ENCODE assay signal across 1 cellular context in the genomic region with DNA sequence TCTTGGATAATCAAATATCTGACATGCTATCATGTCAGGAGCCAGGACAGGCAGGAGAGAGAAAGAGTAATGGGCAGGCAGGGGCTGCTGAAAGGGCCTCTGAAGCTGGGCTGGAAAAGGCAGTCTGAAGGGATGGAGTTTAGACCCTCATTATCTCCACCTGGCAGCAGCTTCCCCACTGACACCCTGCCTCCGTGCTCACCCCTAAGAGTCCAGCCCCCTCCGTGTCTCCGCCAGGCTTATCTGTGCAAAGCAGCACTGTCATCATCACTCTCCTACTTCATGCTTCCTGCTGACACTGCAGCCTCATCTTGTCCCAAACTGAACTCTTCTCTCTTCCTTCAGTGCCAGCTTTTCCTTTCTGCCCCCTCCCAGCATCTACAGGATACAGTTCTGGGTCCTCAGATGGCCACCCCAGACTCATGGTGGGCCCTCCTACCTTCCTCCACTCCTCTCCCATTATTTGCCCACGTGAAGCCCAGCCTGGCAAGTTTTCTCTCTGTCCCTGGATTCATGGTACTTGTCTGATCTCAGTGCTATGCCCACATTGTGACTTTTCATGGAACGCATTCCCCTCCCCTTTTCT.
TF ChIP-seq lines count a peak whose summit lies in the region.

No MANE protein-coding gene starts in this region.

TF ChIP-seq in HCT116, 20 proteins besides CTCF, POLR2A, EP300 and RAD21 (continued from another document):
- TF ChIP-seq, protein P1, sequence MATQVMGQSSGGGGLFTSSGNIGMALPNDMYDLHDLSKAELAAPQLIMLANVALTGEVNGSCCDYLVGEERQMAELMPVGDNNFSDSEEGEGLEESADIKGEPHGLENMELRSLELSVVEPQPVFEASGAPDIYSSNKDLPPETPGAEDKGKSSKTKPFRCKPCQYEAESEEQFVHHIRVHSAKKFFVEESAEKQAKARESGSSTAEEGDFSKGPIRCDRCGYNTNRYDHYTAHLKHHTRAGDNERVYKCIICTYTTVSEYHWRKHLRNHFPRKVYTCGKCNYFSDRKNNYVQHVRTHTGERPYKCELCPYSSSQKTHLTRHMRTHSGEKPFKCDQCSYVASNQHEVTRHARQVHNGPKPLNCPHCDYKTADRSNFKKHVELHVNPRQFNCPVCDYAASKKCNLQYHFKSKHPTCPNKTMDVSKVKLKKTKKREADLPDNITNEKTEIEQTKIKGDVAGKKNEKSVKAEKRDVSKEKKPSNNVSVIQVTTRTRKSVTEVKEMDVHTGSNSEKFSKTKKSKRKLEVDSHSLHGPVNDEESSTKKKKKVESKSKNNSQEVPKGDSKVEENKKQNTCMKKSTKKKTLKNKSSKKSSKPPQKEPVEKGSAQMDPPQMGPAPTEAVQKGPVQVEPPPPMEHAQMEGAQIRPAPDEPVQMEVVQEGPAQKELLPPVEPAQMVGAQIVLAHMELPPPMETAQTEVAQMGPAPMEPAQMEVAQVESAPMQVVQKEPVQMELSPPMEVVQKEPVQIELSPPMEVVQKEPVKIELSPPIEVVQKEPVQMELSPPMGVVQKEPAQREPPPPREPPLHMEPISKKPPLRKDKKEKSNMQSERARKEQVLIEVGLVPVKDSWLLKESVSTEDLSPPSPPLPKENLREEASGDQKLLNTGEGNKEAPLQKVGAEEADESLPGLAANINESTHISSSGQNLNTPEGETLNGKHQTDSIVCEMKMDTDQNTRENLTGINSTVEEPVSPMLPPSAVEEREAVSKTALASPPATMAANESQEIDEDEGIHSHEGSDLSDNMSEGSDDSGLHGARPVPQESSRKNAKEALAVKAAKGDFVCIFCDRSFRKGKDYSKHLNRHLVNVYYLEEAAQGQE (IDR thresholded peaks at IDR 0.05; ENCODE audit: low read depth) = no peak
- TF ChIP-seq ZFX (IDR thresholded peaks at IDR 0.05) (no peak), ZNF274 (IDR thresholded peaks at IDR 0.05; ENCODE audit: low read depth, low read length) (no peak), SIN3A (IDR thresholded peaks at IDR 0.05; ENCODE audit: low read depth) (no peak), SRF (IDR thresholded peaks at IDR 0.05; ENCODE audit: low read depth) (no peak), CEBPB (IDR thresholded peaks at IDR 0.05; ENCODE audit: low read depth) (no peak), YY1 (IDR thresholded peaks at IDR 0.05; ENCODE audit: extremely low read depth, insufficient replicate concordance, low read depth, low read length) (no peak), POLR2AphosphoS5 (IDR thresholded peaks at IDR 0.05; ENCODE audit: low read depth, low read length) (no peak), EGR1 (IDR thresholded peaks at IDR 0.05; ENCODE audit: low read depth) (no peak), CBX3 (IDR thresholded peaks at IDR 0.05; ENCODE audit: low read depth) (no peak), JUND (IDR thresholded peaks at IDR 0.05) (no peak), ELF1 (IDR thresholded peaks at IDR 0.05; ENCODE audit: borderline replicate concordance, low read depth) (no peak)
- TF ChIP-seq, protein P2, sequence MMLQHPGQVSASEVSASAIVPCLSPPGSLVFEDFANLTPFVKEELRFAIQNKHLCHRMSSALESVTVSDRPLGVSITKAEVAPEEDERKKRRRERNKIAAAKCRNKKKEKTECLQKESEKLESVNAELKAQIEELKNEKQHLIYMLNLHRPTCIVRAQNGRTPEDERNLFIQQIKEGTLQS (IDR thresholded peaks at IDR 0.05) = no peak
